ENCODE assay signal across 12 cellular contexts in the genomic region with DNA sequence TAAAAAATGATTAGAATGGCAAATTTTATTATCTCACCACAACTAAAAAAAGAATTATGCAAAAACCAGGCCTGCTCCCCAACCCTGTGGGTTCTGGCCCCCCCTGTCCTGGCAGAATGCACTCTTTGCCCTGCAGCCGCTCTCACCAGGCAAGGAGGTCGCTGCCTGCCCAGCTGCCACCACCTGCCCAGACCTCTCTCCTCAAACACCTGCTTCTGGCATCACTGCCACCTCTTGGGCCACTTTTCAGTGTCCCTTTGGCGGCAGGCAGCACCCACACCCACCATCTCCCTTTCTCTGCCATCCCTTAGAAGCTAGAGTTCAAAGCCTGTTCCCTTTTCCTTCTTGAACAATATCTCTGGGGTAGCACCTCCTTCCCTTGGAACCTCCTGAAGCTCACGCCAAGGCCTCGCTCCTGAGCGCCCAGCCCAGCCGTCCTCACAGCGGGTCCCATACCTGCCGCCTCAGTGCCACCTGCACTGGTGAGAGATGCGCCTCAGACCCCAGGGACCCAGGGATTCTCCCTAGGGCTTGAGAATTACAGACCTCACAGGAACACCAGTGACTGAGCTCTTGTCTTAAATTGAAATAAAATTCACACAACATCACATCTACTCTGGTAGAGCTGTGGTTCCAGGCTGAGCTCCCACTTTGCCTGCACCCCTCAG. TPM values are rescaled to one million over a fixed set of nuclear protein-coding genes. Genes with fewer than 3 reads are reported as not detected.
DNase-seq lines count a peak whose midpoint lies in the region; ATAC-seq and TF ChIP-seq lines count a peak whose summit lies in the region.
"Had no signal": no experiment of that assay in that cellular context is flagged by ENCODE, and none has a peak within 500 bp of the region (broad histone marks: within the 10 kb centered on the region; RNA-seq: fewer than 3 reads in every experiment).

No MANE protein-coding gene starts in this region.

- no peak for TF ChIP-seq CTCF in mammary epithelial cell (conservative IDR thresholded peaks at IDR 0.05 in 1 of 2, IDR thresholded peaks at IDR 0.05 in 1 of 2; ENCODE audit: extremely low read depth in 1 of 2, insufficient read depth in 1 of 2, low read depth in 1 of 2, low read length in 2 of 2)
- TF ChIP-seq CTCF in smooth muscle cell (IDR thresholded peaks at IDR 0.05; ENCODE audit: borderline replicate concordance, insufficient read depth, poor library complexity, severe bottlenecking) = no peak

- 87% methylated on average over 9 of the region's 10 CpGs for WGBS in mammary epithelial cell (ENCODE audit: low coverage, missing lambda C conversion rate)
- over 99% methylated on average over 10 of the region's 10 CpGs for WGBS in smooth muscle cell (ENCODE audit: low lambda C conversion rate)

- no peaks in the 10 kb centered on the region for H3K9me2 ChIP-seq in Karpas-422 (replicated peaks; ENCODE audit: insufficient read depth, low read length)

- no peak for DNase-seq in activated CD4-positive, alpha-beta T cell treated with anti-CD3 and anti-CD28 coated beads, Interleukin-2, amount 10 ng/mL, durations not matched to agents 7 days and 5 days
- DNase-seq in activated CD4-positive, alpha-beta T cell treated with anti-CD3 and anti-CD28 coated beads for 4 hours = no peak
- DNase-seq in Karpas-422 (peak; percentile 97), mammary epithelial cell (no peak), smooth muscle cell (lab: John Stamatoyannopoulos, UW; ENCODE audit: unreplicated experiment) (no peak), erythroblast (lab: John Stamatoyannopoulos, UW) (no peak)
- no peak for DNase-seq in stimulated activated naive CD4-positive, alpha-beta T cell treated with Interleukin-2 at 50 U/mL for 16 hours (lab: John Stamatoyannopoulos, UW)
- DNase-seq: activated CD4-positive, CD25-positive, alpha-beta regulatory T cell; AML-193; heart right ventricle; NCI-H2227 treated with DMSO at 0.1 percent for 48 hours had no signal

- peaks cover 51% of the 10 kb centered on the region for H3K36me3 Mint-ChIP-seq in activated CD4-positive, alpha-beta T cell treated with anti-CD3 and anti-CD28 coated beads, Interleukin-2, amount 10 ng/mL, durations not matched to agents 7 days and 5 days (ENCODE audit: low read depth)

- H3K9me3 ChIP-seq in Karpas-422 (ENCODE audit: low read length) (no peaks in the 10 kb centered on the region), mammary epithelial cell (replicated peaks; ENCODE audit: insufficient read depth, low read length) (no peaks in the 10 kb centered on the region), smooth muscle cell (replicated peaks; ENCODE audit: low read depth) (no peaks in the 10 kb centered on the region)
- H3K9me3 ChIP-seq: heart right ventricle had no signal

- no peaks in the 10 kb centered on the region for H3K9me3 Mint-ChIP-seq in activated CD4-positive, alpha-beta T cell treated with anti-CD3 and anti-CD28 coated beads, Interleukin-2, amount 10 ng/mL, durations not matched to agents 7 days and 5 days

- intact Hi-C loops in mammary epithelial cell (cut with micrococcal nuclease) = no loop called here

- dilution Hi-C loops in mammary epithelial cell (cut with HindIII; ENCODE audit: low sequenced_read_pairs) = no loop called here

- H3K4me1 Mint-ChIP-seq in activated CD4-positive, alpha-beta T cell treated with anti-CD3 and anti-CD28 coated beads, Interleukin-2, amount 10 ng/mL, durations not matched to agents 7 days and 5 days = peaks cover 24% of the 10 kb centered on the region

- no peak overlapping the region for H2AFZ ChIP-seq in Karpas-422 (ENCODE audit: low read length)
- H2AFZ ChIP-seq in mammary epithelial cell (ENCODE audit: low read depth, low read length) = no peak overlapping the region
- H2AFZ ChIP-seq in smooth muscle cell (ENCODE audit: low read depth) = no peak overlapping the region

- peaks cover 99% of the 10 kb centered on the region for H3K4me1 ChIP-seq in Karpas-422 (ENCODE audit: low read length)
- peaks cover 22% of the 10 kb centered on the region for H3K4me1 ChIP-seq in mammary epithelial cell (ENCODE audit: insufficient read depth, low read length)
- no peaks in the 10 kb centered on the region for H3K4me1 ChIP-seq in smooth muscle cell (ENCODE audit: low read depth)

- H4K20me1 ChIP-seq in Karpas-422 (ENCODE audit: insufficient read depth, low read depth, low read length) (no peaks in the 10 kb centered on the region), mammary epithelial cell (ENCODE audit: insufficient read depth, low read length) (peaks cover 3% of the 10 kb centered on the region), smooth muscle cell (ENCODE audit: low read depth) (peaks cover 79% of the 10 kb centered on the region)

- H3K79me2 ChIP-seq in Karpas-422 (ENCODE audit: low read length) = peaks cover 4% of the 10 kb centered on the region; the same call in 1 of the 2 replicates
- no peaks in the 10 kb centered on the region for H3K79me2 ChIP-seq in mammary epithelial cell (ENCODE audit: insufficient read depth, low read length)
- H3K79me2 ChIP-seq in smooth muscle cell (ENCODE audit: low read depth) = no peaks in the 10 kb centered on the region

- H3K4me3 ChIP-seq in Karpas-422 (ENCODE audit: low read length) (peak overlapping the region; percentile 60; the same call in 1 of the 2 replicates), mammary epithelial cell (replicated peaks in 1 of 3; ENCODE audit: insufficient read depth in 1 of 3, low read depth in 2 of 3, low read length in 3 of 3) (no peak overlapping the region), smooth muscle cell (no peak overlapping the region)
- H3K4me3 ChIP-seq: heart right ventricle had no signal

- H3K4me3 Mint-ChIP-seq in activated CD4-positive, alpha-beta T cell treated with anti-CD3 and anti-CD28 coated beads, Interleukin-2, amount 10 ng/mL, durations not matched to agents 7 days and 5 days = no peak overlapping the region

- H3K9ac ChIP-seq in Karpas-422 (ENCODE audit: low read length) (peak overlapping the region; percentile 84), mammary epithelial cell (ENCODE audit: insufficient read depth, low read length) (no peak overlapping the region), smooth muscle cell (ENCODE audit: low read depth) (no peak overlapping the region)

- in situ Hi-C loops in mammary epithelial cell (cut with MboI; ENCODE audit: low sequenced_read_pairs in 2 of 2) = no loop called here

- H3K27ac ChIP-seq in Karpas-422 (ENCODE audit: low read length) (peak overlapping the region; percentile 100), mammary epithelial cell (ENCODE audit: insufficient read depth, low read depth, low read length) (no peak overlapping the region), smooth muscle cell (ENCODE audit: low read depth) (peak overlapping the region; percentile 6)

- POLR2A ChIA-PET in activated CD4-positive, alpha-beta T cell treated with anti-CD3 and anti-CD28 coated beads, Interleukin-2, amount 10 ng/mL, durations not matched to agents 7 days and 5 days (lab: Charles Lee) = no interaction called here

- no peaks in the 10 kb centered on the region for H3K27me3 Mint-ChIP-seq in activated CD4-positive, alpha-beta T cell treated with anti-CD3 and anti-CD28 coated beads, Interleukin-2, amount 10 ng/mL, durations not matched to agents 7 days and 5 days

- H3K27ac Mint-ChIP-seq in activated CD4-positive, alpha-beta T cell treated with anti-CD3 and anti-CD28 coated beads, Interleukin-2, amount 10 ng/mL, durations not matched to agents 7 days and 5 days = peak overlapping the region; percentile 78

- TF ChIP-seq POLR2A in erythroblast (IDR thresholded peaks at IDR 0.05; ENCODE audit: low read length) = no peak

- CTCF ChIA-PET in activated CD4-positive, alpha-beta T cell treated with anti-CD3 and anti-CD28 coated beads, Interleukin-2, amount 10 ng/mL, durations not matched to agents 7 days and 5 days (lab: Charles Lee) = interaction anchor here (1.2 to 2.2 kb wide), 4 partner anchors 7 to 18 kb away, joined by 3 to 9 read pairs (median 4); no protein-coding TSS in a partner anchor
- CTCF ChIA-PET in mammary epithelial cell (lab: Charles Lee; ENCODE audit: low non-redundant PET) = no interaction called here

- H3K36me3 ChIP-seq in Karpas-422 (ENCODE audit: insufficient read depth, low read length) (peaks cover 39% of the 10 kb centered on the region), mammary epithelial cell (ENCODE audit: insufficient read depth, low read length) (peaks cover 8% of the 10 kb centered on the region), smooth muscle cell (ENCODE audit: low read depth) (peaks cover 2% of the 10 kb centered on the region)

- peaks cover 13% of the 10 kb centered on the region for H3F3A ChIP-seq in smooth muscle cell (ENCODE audit: low read depth)

- H3K4me2 ChIP-seq in Karpas-422 (ENCODE audit: low read depth, low read length, poor library complexity, severe bottlenecking) (peak overlapping the region; percentile 86), mammary epithelial cell (ENCODE audit: insufficient read depth, low read depth, low read length) (no peak overlapping the region), smooth muscle cell (no peak overlapping the region)

- TSS peak; percentile 83 for BruUV-seq in mammary epithelial cell (replicated peaks; lab: Mats Ljungman, UMichigan)

- H3K27me3 ChIP-seq in Karpas-422 (ENCODE audit: low read length) (no peaks in the 10 kb centered on the region), mammary epithelial cell (ENCODE audit: insufficient read depth, low read length) (no peaks in the 10 kb centered on the region), smooth muscle cell (ENCODE audit: low read depth) (no peaks in the 10 kb centered on the region)
- H3K27me3 ChIP-seq: heart right ventricle had no signal

- ATAC-seq in HG02588 (IDR thresholded peaks at IDR 0.05; ENCODE audit: unreplicated experiment) = no peak

RNA-seq across cellular contexts. Expression of a gene that starts 44.6 kb away (rescaled TPM):
- total RNA-seq in activated CD4-positive, alpha-beta T cell treated with anti-CD3 and anti-CD28 coated beads, Interleukin-2, amount 10 ng/mL, durations not matched to agents 7 days and 5 days = 10 to 100 TPM; 79.6 to 92.4 TPM
- 108 and 251 TPM in 2 replicates for total RNA-seq in Karpas-422 (2014; rRNA removed; shearing (Covaris generic); ENCODE audit: low replicate concordance)
- total RNA-seq in mammary epithelial cell (10 to 100 TPM; 25.8 to 47.4 TPM), smooth muscle cell (56.9 and 72.6 TPM in 2 replicates)
- polyA plus RNA-seq in mammary epithelial cell (47.4 TPM), smooth muscle cell (98.0 and 117 TPM in 2 replicates)
- 63.5 TPM for polyA minus RNA-seq in mammary epithelial cell
